In the genomic region with DNA sequence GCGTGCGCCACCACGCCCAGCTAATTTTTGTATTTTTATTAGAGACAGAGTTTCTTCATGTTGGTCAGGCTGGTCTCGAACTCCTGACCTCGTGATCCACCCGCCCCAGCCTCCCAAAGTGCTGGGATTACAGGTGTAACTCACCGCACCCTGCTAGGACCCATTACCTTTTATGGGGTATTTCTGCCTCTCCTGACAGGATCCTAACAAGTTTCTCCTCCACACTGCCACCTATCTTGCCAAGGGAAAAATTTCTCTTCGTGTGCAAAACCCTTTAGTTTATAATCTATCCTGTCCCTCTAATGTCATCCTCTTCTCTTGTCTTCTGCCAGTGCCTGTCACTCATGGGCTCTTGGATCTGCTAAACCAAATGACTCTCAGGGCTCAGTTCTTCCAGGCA, we compare ENCODE assay signal across 17 cellular contexts. TPM values are rescaled to one million over a fixed set of nuclear protein-coding genes. Genes with fewer than 3 reads are reported as not detected.
DNase-seq lines count a peak whose midpoint lies in the region; ATAC-seq, FAIRE-seq and TF ChIP-seq lines count a peak whose summit lies in the region.
"Had no signal": no experiment of that assay in that cellular context is flagged by ENCODE, and none has a peak within 500 bp of the region (broad histone marks: within the 10 kb centered on the region; RNA-seq: fewer than 3 reads in every experiment).

No MANE protein-coding gene starts in this region.

- H3K36me3 ChIP-seq in keratinocyte (ENCODE audit: control insufficient read depth in 2 of 2, extremely low read depth in 1 of 2, insufficient read depth in 2 of 2, low read length in 2 of 2) (no peaks in the 10 kb centered on the region), testis (ENCODE audit: low read depth, missing control alignments) (no peaks in the 10 kb centered on the region), smooth muscle cell (ENCODE audit: low read depth) (no peaks in the 10 kb centered on the region)
- H3K36me3 ChIP-seq: pancreas had no signal

- H3K4me1 Mint-ChIP-seq in WTC11 (peaks cover 10% of the 10 kb centered on the region; the same call in 1 of the 2 replicates), glutamatergic neuron (ENCODE audit: low read depth, unreplicated experiment) (no peaks in the 10 kb centered on the region)

- POLR2A ChIA-PET in HEK293T (lab: Yijun Ruan, JAX), result no interaction called here
- POLR2A ChIA-PET in WTC11 (lab: Charles Lee), result no interaction called here

- H3K4me3 Mint-ChIP-seq in WTC11 (peak overlapping the region; percentile 16; the same call in 1 of the 2 replicates), glutamatergic neuron (ENCODE audit: unreplicated experiment) (no peak overlapping the region)

- H3K9me1 ChIP-seq in keratinocyte (ENCODE audit: control insufficient read depth, extremely low read depth, insufficient read depth, low read length), result no peaks in the 10 kb centered on the region

- H3K4me2 ChIP-seq in keratinocyte (ENCODE audit: control insufficient read depth, extremely low read depth, insufficient read depth, low read depth, low read length) (no peak overlapping the region), smooth muscle cell (no peak overlapping the region)

- no peak for FAIRE-seq in keratinocyte (lab: Jason Lieb, UNC)
- FAIRE-seq: pancreas had no signal

- no peaks in the 10 kb centered on the region for H3K9me3 ChIP-seq in keratinocyte (ENCODE audit: control insufficient read depth, low read depth, low read length)
- H3K9me3 ChIP-seq in testis, result no peaks in the 10 kb centered on the region
- H3K9me3 ChIP-seq in smooth muscle cell (replicated peaks; ENCODE audit: low read depth), result no peaks in the 10 kb centered on the region
- H3K9me3 ChIP-seq: pancreas had no signal

- no peak overlapping the region for H3K27ac ChIP-seq in keratinocyte (ENCODE audit: control insufficient read depth, insufficient read depth, low read length)
- no peak overlapping the region for H3K27ac ChIP-seq in testis
- no peak overlapping the region for H3K27ac ChIP-seq in smooth muscle cell (ENCODE audit: low read depth)
- H3K27ac ChIP-seq: dorsolateral prefrontal cortex, pancreas, RWPE1 had no signal

- H3K36me3 Mint-ChIP-seq in WTC11, result no peaks in the 10 kb centered on the region
- no peaks in the 10 kb centered on the region for H3K36me3 Mint-ChIP-seq in glutamatergic neuron (ENCODE audit: unreplicated experiment)

- dilution Hi-C loops in keratinocyte (cut with MboI; ENCODE audit: extremely low pct_ligation_motif_present, low sequenced_read_pairs), result no loop called here

- H2AFZ ChIP-seq in keratinocyte (ENCODE audit: control insufficient read depth, low read length) (no peak overlapping the region), smooth muscle cell (ENCODE audit: low read depth) (no peak overlapping the region)

- 70 to 80% methylated on average over 8 of the region's 8 CpGs for WGBS in testis, 2 donors
- 94% methylated on average over 8 of the region's 8 CpGs for WGBS in smooth muscle cell (ENCODE audit: low lambda C conversion rate)

- no peak overlapping the region for H3K4me3 ChIP-seq in keratinocyte (ENCODE audit: control insufficient read depth in 2 of 3, extremely low read depth in 1 of 3, insufficient read depth in 2 of 3, low read depth in 1 of 3, low read length in 3 of 3)
- H3K4me3 ChIP-seq in testis, result no peak overlapping the region
- H3K4me3 ChIP-seq in smooth muscle cell, result no peak overlapping the region
- H3K4me3 ChIP-seq: dorsolateral prefrontal cortex, pancreas had no signal

- H3K4me1 ChIP-seq in keratinocyte (ENCODE audit: control insufficient read depth, extremely low read depth, insufficient read depth, low read length) (peaks cover 3% of the 10 kb centered on the region), testis (peaks cover 13% of the 10 kb centered on the region), smooth muscle cell (ENCODE audit: low read depth) (peaks cover 13% of the 10 kb centered on the region)

- TF ChIP-seq CTCF in WTC11 (IDR thresholded peaks at IDR 0.05) (no peak), keratinocyte (optimal IDR thresholded peaks at IDR 0.05 in 1 of 3, IDR thresholded peaks at IDR 0.05 in 1 of 3, conservative IDR thresholded peaks at IDR 0.05 in 1 of 3; ENCODE audit: extremely low read depth in 1 of 3, insufficient read depth in 2 of 3, low read length in 3 of 3) (peak; percentile 20 to 46 (median 29)), testis (IDR thresholded peaks at IDR 0.05) (peak in 1 of 3 experiments; percentile 11), glutamatergic neuron (IDR thresholded peaks at IDR 0.05; ENCODE audit: partially characterized antibody, unreplicated experiment) (no peak), smooth muscle cell (IDR thresholded peaks at IDR 0.05; ENCODE audit: borderline replicate concordance, insufficient read depth, poor library complexity, severe bottlenecking) (no peak)

- H3K27ac Mint-ChIP-seq in WTC11 (no peak overlapping the region), glutamatergic neuron (ENCODE audit: unreplicated experiment) (no peak overlapping the region)

- H3K27me3 ChIP-seq in keratinocyte (ENCODE audit: control insufficient read depth, extremely low read depth, insufficient read depth, low read length) (peaks cover 28% of the 10 kb centered on the region), testis (no peaks in the 10 kb centered on the region), smooth muscle cell (ENCODE audit: low read depth) (peaks cover 36% of the 10 kb centered on the region)
- H3K27me3 ChIP-seq: pancreas had no signal

- H3K9me3 Mint-ChIP-seq in WTC11, result no peaks in the 10 kb centered on the region; the same call in 1 of the 2 replicates
- H3K9me3 Mint-ChIP-seq in glutamatergic neuron (ENCODE audit: unreplicated experiment), result peaks cover 2% of the 10 kb centered on the region

- CTCF ChIA-PET in HEK293T (lab: Yijun Ruan, JAX), result no interaction called here
- CTCF ChIA-PET in WTC11 (lab: Charles Lee), result interaction anchor here (0.6 kb wide), 1 partner anchor 19 kb away, joined by 4 read pairs; no protein-coding TSS in a partner anchor

- H3K79me2 ChIP-seq in keratinocyte (ENCODE audit: control insufficient read depth, insufficient read depth, low read length), result no peaks in the 10 kb centered on the region
- H3K79me2 ChIP-seq in smooth muscle cell (ENCODE audit: low read depth), result no peaks in the 10 kb centered on the region

- H3K9ac ChIP-seq in keratinocyte (ENCODE audit: control insufficient read depth, extremely low read depth, insufficient read depth, low read length) (no peak overlapping the region), smooth muscle cell (ENCODE audit: low read depth) (no peak overlapping the region)

- TF ChIP-seq POLR2A in testis (IDR thresholded peaks at IDR 0.05), result no peak

- H4K20me1 ChIP-seq in keratinocyte (ENCODE audit: control insufficient read depth, extremely low read depth, insufficient read depth, low read length) (no peaks in the 10 kb centered on the region), smooth muscle cell (ENCODE audit: low read depth) (no peaks in the 10 kb centered on the region)

- DNase-seq in DMS 273 (lab: John Stamatoyannopoulos, UW; ENCODE audit: unreplicated experiment) (peak; percentile 33), DMS 273 treated with DMSO at 0.1 percent for 48 hours (lab: John Stamatoyannopoulos, UW) (no peak), HEK293T (ENCODE audit: extremely low spot score) (no peak), WTC11 (ENCODE audit: low spot score) (no peak), keratinocyte (ENCODE audit: low read depth, low spot score) (no peak), testis (no peak), glutamatergic neuron (no peak), smooth muscle cell (lab: John Stamatoyannopoulos, UW; ENCODE audit: unreplicated experiment) (no peak)
- DNase-seq: 8988T, dorsolateral prefrontal cortex, midbrain, NCI-H1092 treated with DMSO at 0.1 percent for 48 hours, NCI-H510A treated with DMSO at 0.1 percent for 48 hours, pancreas, T-helper 9 cell had no signal

- H3F3A ChIP-seq in smooth muscle cell (ENCODE audit: low read depth), result peaks cover 6% of the 10 kb centered on the region

- intact Hi-C loops in testis (cut with DNase I; ENCODE audit: low total_unique reads), result no loop called here

- ATAC-seq in WTC11, result peak; percentile 60
- ATAC-seq: pancreas had no signal

- H3K27me3 Mint-ChIP-seq in WTC11 (ENCODE audit: low read depth) (peaks cover 49% of the 10 kb centered on the region), glutamatergic neuron (ENCODE audit: unreplicated experiment) (peaks cover 8% of the 10 kb centered on the region)

TF ChIP-seq in HEK293T, 16 proteins besides CTCF, POLR2A, EP300 and RAD21 (continues in another document):
- TF ChIP-seq LEF1 (IDR thresholded peaks at IDR 0.05; ENCODE audit: borderline replicate concordance), result no peak

TF ChIP-seq in WTC11, 78 proteins besides CTCF, POLR2A, EP300 and RAD21 (continues in another document):
- TF ChIP-seq FOXK1 (CRISPR knock-in tag; IDR thresholded peaks at IDR 0.05) (no peak), ZNF219 (CRISPR knock-in tag; IDR thresholded peaks at IDR 0.05; ENCODE audit: borderline replicate concordance) (no peak), TEAD4 (CRISPR knock-in tag; IDR thresholded peaks at IDR 0.05) (no peak), ZNF138 (CRISPR knock-in tag; conservative IDR thresholded peaks at IDR 0.05) (no peak), CREM (CRISPR knock-in tag; IDR thresholded peaks at IDR 0.05) (no peak)
- TF ChIP-seq, protein P1, sequence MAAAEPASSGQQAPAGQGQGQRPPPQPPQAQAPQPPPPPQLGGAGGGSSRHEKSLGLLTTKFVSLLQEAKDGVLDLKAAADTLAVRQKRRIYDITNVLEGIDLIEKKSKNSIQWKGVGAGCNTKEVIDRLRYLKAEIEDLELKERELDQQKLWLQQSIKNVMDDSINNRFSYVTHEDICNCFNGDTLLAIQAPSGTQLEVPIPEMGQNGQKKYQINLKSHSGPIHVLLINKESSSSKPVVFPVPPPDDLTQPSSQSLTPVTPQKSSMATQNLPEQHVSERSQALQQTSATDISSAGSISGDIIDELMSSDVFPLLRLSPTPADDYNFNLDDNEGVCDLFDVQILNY (CRISPR knock-in tag; IDR thresholded peaks at IDR 0.05), result no peak
- TF ChIP-seq, protein P2, sequence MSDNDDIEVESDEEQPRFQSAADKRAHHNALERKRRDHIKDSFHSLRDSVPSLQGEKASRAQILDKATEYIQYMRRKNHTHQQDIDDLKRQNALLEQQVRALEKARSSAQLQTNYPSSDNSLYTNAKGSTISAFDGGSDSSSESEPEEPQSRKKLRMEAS (CRISPR knock-in tag; IDR thresholded peaks at IDR 0.05), result no peak

RNA-seq across cellular contexts. Expression of a gene that starts 1.9 kb away (rescaled TPM):
- total RNA-seq in WTC11 (2021) (not detected in 3 replicates), testis (10 to 100 TPM; 19.3 to 22.1 TPM), glutamatergic neuron (ENCODE audit: unreplicated experiment) (not detected), smooth muscle cell (not detected in 2 replicates)
- polyA plus RNA-seq in keratinocyte (not detected in 3 replicates), testis (ENCODE audit: insufficient read depth, low read depth, low replicate concordance) (5.8 TPM), smooth muscle cell (not detected in 2 replicates)
- polyA plus RNA-seq in keratinocyte (2011; ENCODE audit: low read depth), result not detected
- not detected in 2 replicates for polyA plus RNA-seq in keratinocyte (2011; cell fraction: cytosol; rRNA removed)
- not detected in 2 replicates for polyA plus RNA-seq in keratinocyte (2011; cell fraction: nucleus; rRNA removed)
- polyA plus RNA-seq in keratinocyte (2012; ENCODE audit: low replicate concordance), result not detected in 2 replicates
- not detected in 3 replicates for polyA minus RNA-seq in keratinocyte
- polyA minus RNA-seq in keratinocyte (2011; cell fraction: cytosol; rRNA and poly(A)+ RNA removed), result not detected
- not detected in 2 replicates for polyA minus RNA-seq in keratinocyte (2011; cell fraction: nucleus; rRNA and poly(A)+ RNA removed)
- total RNA-seq: HT1080 had no signal

Comparison
In these comparisons a context has a peak if more than half of its experiments do, and no peak if none do; other contexts are left out.
1. CTCF ChIP-seq: peak in keratinocyte (3 of 3); none in WTC11 (single experiment), glutamatergic neuron (single experiment) and smooth muscle cell (single experiment).
2. RNA of a gene that starts 1.9 kb away (total RNA-seq): 19.3 to 22.1 TPM in testis; not detected in WTC11, not detected in glutamatergic neuron (single experiment) and not detected in smooth muscle cell; every median in the first group is over 10 times any median in the second.